8 cellular contexts compared by ENCODE assay signal in genomic region chr11:47269002-47269828, GRCh38. TPM values are rescaled to one million over a fixed set of nuclear protein-coding genes. Genes with fewer than 3 reads are reported as not detected.
DNase-seq lines count a peak whose midpoint lies in the region; ATAC-seq, FAIRE-seq and TF ChIP-seq lines count a peak whose summit lies in the region.

No MANE protein-coding gene starts in this region.

- peak overlapping the region; percentile 84 for H3K27ac ChIP-seq in keratinocyte (ENCODE audit: control insufficient read depth, insufficient read depth, low read length)

- DNase-seq in AG08396 (ENCODE audit: low spot score) (peak; percentile 95), NCI-H345 (lab: John Stamatoyannopoulos, UW) (peak; percentile 92), keratinocyte (ENCODE audit: low read depth, low spot score) (no peak)
- peak; percentile 84 for DNase-seq in central memory CD4-positive, alpha-beta T cell
- DNase-seq in stimulated activated CD4-positive, alpha-beta T cell treated with anti-CD3 and anti-CD28 coated beads, Interleukin-12 subunit alpha, Interleukin-12 subunit beta, amount 100 ng/mL, for 48 hours (ENCODE audit: low read depth in 2 of 3, low spot score in 1 of 3) = peak; percentile 71 to 81 (median 73)

- dilution Hi-C loops in keratinocyte (cut with MboI; ENCODE audit: extremely low pct_ligation_motif_present, low sequenced_read_pairs) = no loop called here

- no peak for TF ChIP-seq CTCF in keratinocyte (optimal IDR thresholded peaks at IDR 0.05 in 1 of 3, IDR thresholded peaks at IDR 0.05 in 1 of 3, conservative IDR thresholded peaks at IDR 0.05 in 1 of 3; ENCODE audit: extremely low read depth in 1 of 3, insufficient read depth in 2 of 3, low read length in 3 of 3)

- H3K4me2 ChIP-seq in keratinocyte (ENCODE audit: control insufficient read depth, extremely low read depth, insufficient read depth, low read depth, low read length) = peak overlapping the region; percentile 85

- no peaks in the 10 kb centered on the region for H3K9me3 ChIP-seq in keratinocyte (ENCODE audit: control insufficient read depth, low read depth, low read length)

- peaks cover 2% of the 10 kb centered on the region for H3K9me1 ChIP-seq in keratinocyte (ENCODE audit: control insufficient read depth, extremely low read depth, insufficient read depth, low read length)

- peak overlapping the region; percentile 74 to 80 (median 74) for H3K4me3 ChIP-seq in keratinocyte (ENCODE audit: control insufficient read depth in 2 of 3, extremely low read depth in 1 of 3, insufficient read depth in 2 of 3, low read depth in 1 of 3, low read length in 3 of 3)

- peak overlapping the region; percentile 89 for H2AFZ ChIP-seq in keratinocyte (ENCODE audit: control insufficient read depth, low read length)

- ATAC-seq in GM19023 (IDR thresholded peaks at IDR 0.05; ENCODE audit: unreplicated experiment) = peak; percentile 59
- peak; percentile 50 for ATAC-seq in HG03196 (IDR thresholded peaks at IDR 0.05; ENCODE audit: unreplicated experiment)
- peak; percentile 54 to 64 for ATAC-seq in activated CD4-positive, CD25-positive, alpha-beta regulatory T cell treated with anti-CD3 and anti-CD28 coated beads, Interleukin-2, amount 50 U/mL, for 24 hours

- no peak for FAIRE-seq in keratinocyte (lab: Jason Lieb, UNC)

- peaks cover 26% of the 10 kb centered on the region for H3K79me2 ChIP-seq in keratinocyte (ENCODE audit: control insufficient read depth, insufficient read depth, low read length)

- H3K36me3 ChIP-seq in keratinocyte (ENCODE audit: control insufficient read depth in 2 of 2, extremely low read depth in 1 of 2, insufficient read depth in 2 of 2, low read length in 2 of 2) = no peaks in the 10 kb centered on the region

- H3K9ac ChIP-seq in keratinocyte (ENCODE audit: control insufficient read depth, extremely low read depth, insufficient read depth, low read length) = peak overlapping the region; percentile 82

- peaks cover 25% of the 10 kb centered on the region for H3K4me1 ChIP-seq in keratinocyte (ENCODE audit: control insufficient read depth, extremely low read depth, insufficient read depth, low read length)

- H4K20me1 ChIP-seq in keratinocyte (ENCODE audit: control insufficient read depth, extremely low read depth, insufficient read depth, low read length) = no peaks in the 10 kb centered on the region

- H3K27me3 ChIP-seq in keratinocyte (ENCODE audit: control insufficient read depth, extremely low read depth, insufficient read depth, low read length) = no peaks in the 10 kb centered on the region

RNA-seq across cellular contexts. Expression of gene MADD, which starts 0.7 kb away (rescaled TPM):
- polyA plus RNA-seq in keratinocyte = 9.3 to 14.4 TPM (median 11.9 TPM) in 3 replicates
- 13.7 TPM for polyA plus RNA-seq in keratinocyte (2011; ENCODE audit: low read depth)
- 9.2 and 9.4 TPM in 2 replicates for polyA plus RNA-seq in keratinocyte (2011; cell fraction: cytosol; rRNA removed)
- 33.6 and 43.4 TPM in 2 replicates for polyA plus RNA-seq in keratinocyte (2011; cell fraction: nucleus; rRNA removed)
- 13.1 and 13.8 TPM in 2 replicates for polyA plus RNA-seq in keratinocyte (2012; ENCODE audit: low replicate concordance)
- 27.7 to 74.8 TPM (median 44.0 TPM) in 3 replicates for polyA minus RNA-seq in keratinocyte
- 11.5 TPM for polyA minus RNA-seq in keratinocyte (2011; cell fraction: cytosol; rRNA and poly(A)+ RNA removed)
- 23.7 and 38.3 TPM in 2 replicates for polyA minus RNA-seq in keratinocyte (2011; cell fraction: nucleus; rRNA and poly(A)+ RNA removed)

RNA-seq across cellular contexts. Expression of gene NR1H3, which starts 11.4 kb away (rescaled TPM):
- polyA plus RNA-seq in keratinocyte = 7.6 to 10.3 TPM (median 9.1 TPM) in 3 replicates
- polyA plus RNA-seq in keratinocyte (2011; ENCODE audit: low read depth) = 2.2 TPM
- polyA plus RNA-seq in keratinocyte (2011; cell fraction: cytosol; rRNA removed) = 6.0 and 7.4 TPM in 2 replicates
- 8.8 and 9.0 TPM in 2 replicates for polyA plus RNA-seq in keratinocyte (2011; cell fraction: nucleus; rRNA removed)
- 6.9 and 7.3 TPM in 2 replicates for polyA plus RNA-seq in keratinocyte (2012; ENCODE audit: low replicate concordance)
- polyA minus RNA-seq in keratinocyte = 7.3 to 9.1 TPM (median 8.9 TPM) in 3 replicates
- 5.0 TPM for polyA minus RNA-seq in keratinocyte (2011; cell fraction: cytosol; rRNA and poly(A)+ RNA removed)
- polyA minus RNA-seq in keratinocyte (2011; cell fraction: nucleus; rRNA and poly(A)+ RNA removed) = 2.4 and 5.2 TPM in 2 replicates

RNA-seq across cellular contexts. Expression of gene ACP2, which starts 20.6 kb away (rescaled TPM):
- 10.9 to 19.8 TPM (median 11.5 TPM) in 3 replicates for polyA plus RNA-seq in keratinocyte
- 2.9 TPM for polyA plus RNA-seq in keratinocyte (2011; ENCODE audit: low read depth)
- polyA plus RNA-seq in keratinocyte (2011; cell fraction: cytosol; rRNA removed) = 8.1 and 8.9 TPM in 2 replicates
- 36.2 and 36.6 TPM in 2 replicates for polyA plus RNA-seq in keratinocyte (2011; cell fraction: nucleus; rRNA removed)
- polyA plus RNA-seq in keratinocyte (2012; ENCODE audit: low replicate concordance) = 7.8 and 18.1 TPM in 2 replicates
- 16.9 to 37.7 TPM (median 21.1 TPM) in 3 replicates for polyA minus RNA-seq in keratinocyte
- 17.3 TPM for polyA minus RNA-seq in keratinocyte (2011; cell fraction: cytosol; rRNA and poly(A)+ RNA removed)
- 30.0 and 37.2 TPM in 2 replicates for polyA minus RNA-seq in keratinocyte (2011; cell fraction: nucleus; rRNA and poly(A)+ RNA removed)

RNA-seq across cellular contexts. Expression of gene DDB2, which starts 54.4 kb away (rescaled TPM):
- 34.9 to 50.5 TPM (median 45.0 TPM) in 3 replicates for polyA plus RNA-seq in keratinocyte
- polyA plus RNA-seq in keratinocyte (2011; ENCODE audit: low read depth) = 19.0 TPM
- 24.3 and 24.8 TPM in 2 replicates for polyA plus RNA-seq in keratinocyte (2011; cell fraction: cytosol; rRNA removed)
- 60.4 and 68.2 TPM in 2 replicates for polyA plus RNA-seq in keratinocyte (2011; cell fraction: nucleus; rRNA removed)
- 42.5 and 55.8 TPM in 2 replicates for polyA plus RNA-seq in keratinocyte (2012; ENCODE audit: low replicate concordance)
- polyA minus RNA-seq in keratinocyte = 22.4 to 33.0 TPM (median 23.0 TPM) in 3 replicates
- polyA minus RNA-seq in keratinocyte (2011; cell fraction: cytosol; rRNA and poly(A)+ RNA removed) = 26.9 TPM
- 11.2 and 18.9 TPM in 2 replicates for polyA minus RNA-seq in keratinocyte (2011; cell fraction: nucleus; rRNA and poly(A)+ RNA removed)
